Comparison of ENCODE assay signal across 8 cellular contexts in the genomic region with DNA sequence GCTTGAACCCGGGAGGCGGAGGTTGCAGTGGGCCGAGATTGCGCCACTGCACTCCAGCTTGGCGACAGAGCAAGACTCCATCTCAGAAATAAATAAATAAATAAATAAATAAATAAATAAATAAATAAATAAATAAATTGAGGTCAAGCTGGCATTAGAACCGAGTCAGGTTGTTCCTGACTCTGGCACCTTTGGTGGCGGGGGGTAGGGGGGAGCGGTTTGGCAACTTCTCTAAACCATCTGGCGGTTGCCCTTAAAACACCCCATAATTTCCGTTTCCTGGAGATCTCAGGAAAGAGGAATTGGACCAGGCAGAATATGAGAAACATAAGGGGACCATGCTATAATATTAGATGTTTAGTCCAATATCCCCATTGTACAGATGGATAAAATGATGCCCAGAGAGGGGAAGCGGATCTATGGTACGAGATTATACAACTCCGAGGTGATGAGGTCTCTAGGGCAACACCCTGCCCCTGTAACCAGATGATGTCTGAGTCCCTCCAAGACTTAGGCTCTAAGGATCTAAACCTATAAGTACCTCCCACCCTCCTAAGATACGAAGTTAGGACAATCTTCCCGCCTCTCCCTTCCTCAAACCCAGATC. TPM values are rescaled to one million over a fixed set of nuclear protein-coding genes. Genes with fewer than 3 reads are reported as not detected.
DNase-seq lines count a peak whose midpoint lies in the region; ATAC-seq and TF ChIP-seq lines count a peak whose summit lies in the region.

No MANE protein-coding gene starts in this region.

- peaks cover 6% of the 10 kb centered on the region for H3K36me3 ChIP-seq in GM06990 (ENCODE audit: control insufficient read depth, insufficient read depth, low read length)

- peaks cover 1% of the 10 kb centered on the region for H3K27me3 Mint-ChIP-seq in neural crest cell (ENCODE audit: low read depth)

- TF ChIP-seq CTCF in GM06990 (IDR thresholded peaks at IDR 0.05; ENCODE audit: insufficient read depth, low read length, poor library complexity, severe bottlenecking) (no peak), dorsolateral prefrontal cortex (IDR thresholded peaks at IDR 0.05 in 54 of 56, conservative IDR thresholded peaks at IDR 0.05 in 2 of 56; ENCODE audit: low read depth in 1 of 56, partially characterized antibody in 56 of 56) (no peak), neural crest cell (conservative IDR thresholded peaks at IDR 0.05) (no peak)

- DNase-seq in GM06990 (ENCODE audit: extremely low read depth, insufficient read length) (no peak), NOMO-1 treated with DMSO at 0.1 percent for 48 hours (lab: John Stamatoyannopoulos, UW; ENCODE audit: unreplicated experiment) (peak; percentile 78), dorsolateral prefrontal cortex (no peak), neural crest cell (ENCODE audit: low read depth, low spot score) (no peak), NCI-H1105 (lab: John Stamatoyannopoulos, UW) (no peak), nucleus accumbens (lab: John Stamatoyannopoulos, UW) (no peak)
- DNase-seq in stimulated activated CD4-positive, alpha-beta T cell treated with anti-CD3 and anti-CD28 coated beads, Interleukin-12 subunit alpha, Interleukin-12 subunit beta, amount 100 ng/mL, for 4 hours: no peak

- no peak for ATAC-seq in GM21737 (IDR thresholded peaks at IDR 0.05; ENCODE audit: unreplicated experiment)

- H3K27me3 ChIP-seq in GM06990 (replicated peaks; ENCODE audit: control insufficient read depth, insufficient read depth, low read length) (no peaks in the 10 kb centered on the region), dorsolateral prefrontal cortex (no peaks in the 10 kb centered on the region)

- H3K27ac ChIP-seq in dorsolateral prefrontal cortex: peak overlapping the region in 51 of 59 donors; percentile 3 to 95 (median 83)

- H3K36me3 Mint-ChIP-seq in neural crest cell (ENCODE audit: low read depth): no peaks in the 10 kb centered on the region

- intact Hi-C loops in dorsolateral prefrontal cortex (cut with DNase I): loop anchor here (5.0 to 10.0 kb wide), 7 partner anchors 81 to 456 kb away; partner anchors contain the start of genes ANAPC15 (in 1 of the 2) and LAMTOR1 (in 1 of the 2)

- H3K4me3 Mint-ChIP-seq in neural crest cell: peak overlapping the region; percentile 99

- peak overlapping the region; percentile 91 for H3K4me3 ChIP-seq in GM06990 (replicated peaks; ENCODE audit: low read depth, low read length)
- H3K4me3 ChIP-seq in dorsolateral prefrontal cortex: peak overlapping the region; percentile 66 to 97 (median 85)

- H3K27ac Mint-ChIP-seq in neural crest cell (ENCODE audit: unreplicated experiment): no peak overlapping the region

- H3K9me3 Mint-ChIP-seq in neural crest cell: no peaks in the 10 kb centered on the region

- H3K4me1 Mint-ChIP-seq in neural crest cell: peaks cover 22% of the 10 kb centered on the region

RNA-seq across cellular contexts. Expression of gene CLPB, which starts 0.8 kb away (rescaled TPM):
- total RNA-seq in dorsolateral prefrontal cortex (10 to 100 TPM; 34.4 to 60.7 (median 50.3) TPM), neural crest cell (32.1 and 33.5 TPM in 2 replicates)
